1 cellular context compared by ENCODE assay signal in genomic region chr11:74896311-74896710, GRCh38.
TF ChIP-seq lines count a peak whose summit lies in the region.

No MANE protein-coding gene starts in this region.

TF ChIP-seq in HepG2, 621 proteins besides CTCF, POLR2A, EP300 and RAD21 (continued from another document):
- TF ChIP-seq CSRNP2 (CRISPR knock-in tag; conservative IDR thresholded peaks at IDR 0.05; ENCODE audit: low read depth) (no peak), ZFP41 (CRISPR knock-in tag; IDR thresholded peaks at IDR 0.05; ENCODE audit: borderline replicate concordance) (no peak), ZBTB7B (CRISPR knock-in tag; IDR thresholded peaks at IDR 0.05) (0 out of 2 replicates have a peak, but pooled peaks have one; percentile 35), ZNF557 (CRISPR knock-in tag; IDR thresholded peaks at IDR 0.05) (no peak)
